In the genomic region with DNA sequence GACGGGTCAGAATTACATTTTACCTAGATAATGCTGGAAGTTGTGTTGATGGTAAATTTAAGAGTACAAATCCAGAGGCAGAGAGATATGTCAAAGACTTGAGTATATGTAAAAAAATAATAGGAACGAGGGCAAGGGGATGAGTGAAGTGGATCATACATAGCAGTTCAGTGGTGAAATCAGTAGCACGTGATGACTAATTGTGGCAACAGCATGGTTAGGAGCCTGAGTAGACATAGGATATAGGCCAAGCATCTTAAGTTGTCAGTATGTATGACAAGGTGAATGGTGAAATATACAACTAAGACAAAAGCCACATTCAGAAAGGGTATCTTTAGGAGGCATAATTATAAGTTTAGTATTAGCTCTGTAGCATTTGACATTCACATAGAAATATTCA, we compare ENCODE assay signal across 1 cellular context.
TF ChIP-seq lines count a peak whose summit lies in the region.

No MANE protein-coding gene starts in this region.

TF ChIP-seq in SK-N-SH treated with all-trans-retinoic acid at 6 μM for 48 hours, 23 proteins besides CTCF, POLR2A, EP300 and RAD21 (continued from another document):
- TF ChIP-seq PATZ1 (CRISPR knock-in tag; IDR thresholded peaks at IDR 0.05; ENCODE audit: borderline replicate concordance) (no peak), OSR1 (CRISPR knock-in tag; IDR thresholded peaks at IDR 0.05) (no peak)
- TF ChIP-seq, protein P1, sequence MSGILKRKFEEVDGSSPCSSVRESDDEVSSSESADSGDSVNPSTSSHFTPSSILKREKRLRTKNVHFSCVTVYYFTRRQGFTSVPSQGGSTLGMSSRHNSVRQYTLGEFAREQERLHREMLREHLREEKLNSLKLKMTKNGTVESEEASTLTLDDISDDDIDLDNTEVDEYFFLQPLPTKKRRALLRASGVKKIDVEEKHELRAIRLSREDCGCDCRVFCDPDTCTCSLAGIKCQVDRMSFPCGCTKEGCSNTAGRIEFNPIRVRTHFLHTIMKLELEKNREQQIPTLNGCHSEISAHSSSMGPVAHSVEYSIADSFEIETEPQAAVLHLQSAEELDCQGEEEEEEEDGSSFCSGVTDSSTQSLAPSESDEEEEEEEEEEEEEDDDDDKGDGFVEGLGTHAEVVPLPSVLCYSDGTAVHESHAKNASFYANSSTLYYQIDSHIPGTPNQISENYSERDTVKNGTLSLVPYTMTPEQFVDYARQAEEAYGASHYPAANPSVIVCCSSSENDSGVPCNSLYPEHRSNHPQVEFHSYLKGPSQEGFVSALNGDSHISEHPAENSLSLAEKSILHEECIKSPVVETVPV (CRISPR knock-in tag; IDR thresholded peaks at IDR 0.05): no peak
